ENCODE assay signal across 8 cellular contexts in the genomic region with DNA sequence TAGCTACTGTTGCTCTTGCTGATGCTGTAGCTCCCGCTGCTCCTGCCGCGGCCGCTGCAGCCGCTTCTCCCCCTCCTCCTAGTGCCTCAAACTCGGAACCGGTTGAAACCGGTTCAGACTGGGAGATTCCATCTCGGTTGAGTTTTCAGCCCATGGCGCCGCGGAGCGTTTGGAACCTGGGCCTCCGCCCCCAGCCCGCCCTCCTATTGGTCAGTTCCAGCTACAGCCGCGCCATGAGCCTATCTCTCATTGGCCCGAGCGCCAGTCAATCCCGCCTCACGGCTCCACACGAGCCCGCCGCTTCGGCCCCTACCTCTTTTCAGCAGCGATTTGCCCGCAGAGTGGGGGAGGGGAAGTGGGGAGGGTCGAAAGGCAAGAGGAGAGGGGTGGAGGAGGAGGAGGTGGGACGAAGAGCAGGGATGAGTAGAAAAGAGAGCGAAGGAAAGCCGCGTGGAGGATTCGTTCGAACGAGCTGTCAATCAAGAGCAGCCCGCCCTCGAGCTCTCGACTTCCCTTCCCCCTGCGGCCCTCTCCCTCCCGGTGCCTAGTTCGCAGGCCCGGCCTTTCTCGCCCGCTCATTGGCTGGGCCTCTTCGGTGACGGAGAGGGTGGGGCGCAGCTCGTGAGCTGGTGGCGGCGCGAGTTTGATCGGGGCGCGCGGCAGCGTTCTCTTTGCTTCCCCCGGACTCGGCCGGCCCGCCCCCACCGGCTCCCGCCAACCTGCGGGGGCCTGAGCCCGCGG. TPM values are rescaled to one million over a fixed set of nuclear protein-coding genes. Genes with fewer than 3 reads are reported as not detected.
DNase-seq lines count a peak whose midpoint lies in the region; ATAC-seq, FAIRE-seq and TF ChIP-seq lines count a peak whose summit lies in the region.

TSS of gene XPO1 (minus strand) at position 178 of the 741 bp plus-strand sequence. CDS start 4,459 bp downstream, outside the sequence.

- no peaks in the 10 kb centered on the region for H3K9me3 ChIP-seq in psoas muscle

- peak; percentile 99 to 100 for DNase-seq in NCI-H187 (lab: John Stamatoyannopoulos, UW)
- DNase-seq in T-helper 2 cell: peak; percentile 94 to 99 (median 98)
- DNase-seq in left ventricle myocardium superior: peak; percentile 100
- peak; percentile 99 to 100 for DNase-seq in psoas muscle
- DNase-seq in urothelium cell line (ENCODE audit: low spot score): peak; percentile 99

- ATAC-seq in GM18498 (IDR thresholded peaks at IDR 0.05; ENCODE audit: unreplicated experiment): peak; percentile 88
- peak; percentile 80 for ATAC-seq in HG02938 (IDR thresholded peaks at IDR 0.05; ENCODE audit: unreplicated experiment)
- peak; percentile 93 for ATAC-seq in left ventricle myocardium superior
- peak; percentile 90 to 94 (median 90) for ATAC-seq in psoas muscle

- H3K27ac ChIP-seq in angular gyrus (ENCODE audit: low read depth, low read length) (peak within 1 kb of the TSS; percentile 100), psoas muscle (peak within 1 kb of the TSS; percentile 97)

- H3K27me3 ChIP-seq in psoas muscle (ENCODE audit: insufficient read depth in 3 of 3, low read length in 2 of 3): no peaks in the 10 kb centered on the region

- no peaks in the 10 kb centered on the region for H3K36me3 ChIP-seq in psoas muscle (ENCODE audit: insufficient read depth in 1 of 2, low read depth in 1 of 2)

- WGBS in psoas muscle, 3 donors: 0% methylated on average over 59 to 65 of the region's 65 CpGs

- H3K4me1 ChIP-seq in psoas muscle: peaks cover 24% of the 10 kb centered on the region

- H3K4me3 ChIP-seq in psoas muscle: peak within 1 kb of the TSS; percentile 87

- no peak for TF ChIP-seq CTCF in psoas muscle (IDR thresholded peaks at IDR 0.05)

- FAIRE-seq in urothelium cell line (lab: Jason Lieb, UNC): peak; percentile 75

- intact Hi-C loops in left ventricle myocardium superior (cut with micrococcal nuclease): loop anchor here (5.0 kb wide), 1 partner anchor 224 kb away; no protein-coding TSS in a partner anchor
- intact Hi-C loops in psoas muscle (cut with DNase I): loop anchor here (1.0 to 5.0 kb wide), 4 partner anchors 66 to 224 kb away; partner anchors contain the start of gene USP34 (in 1 of the 2)

RNA-seq across cellular contexts. Expression of gene XPO1, which starts in this region (rescaled TPM):
- total RNA-seq in left ventricle myocardium superior: 66.0 TPM
- 100 to 1,000 TPM in 1 of 4 donors, 10 to 100 TPM in 3; 57.9 to 108 (median 63.1) TPM for total RNA-seq in psoas muscle
- polyA plus RNA-seq in psoas muscle: 10 to 100 TPM; 33.5 to 73.9 (median 33.8) TPM

Comparison
In these comparisons a context has a peak if more than half of its experiments do, and no peak if none do; other contexts are left out.
1. Peak in every context shown above with its lines: DNase-seq, ATAC-seq, H3K4me3 ChIP-seq and H3K27ac ChIP-seq.